Comparison of ENCODE assay signal across 13 cellular contexts in genomic region chr20:25220810-25221591, GRCh38. TPM values are rescaled to one million over a fixed set of nuclear protein-coding genes. Genes with fewer than 3 reads are reported as not detected.
DNase-seq lines count a peak whose midpoint lies in the region; ATAC-seq, FAIRE-seq and TF ChIP-seq lines count a peak whose summit lies in the region.
"Had no signal": no experiment of that assay in that cellular context is flagged by ENCODE, and none has a peak within 500 bp of the region (broad histone marks: within the 10 kb centered on the region; RNA-seq: fewer than 3 reads in every experiment).

No MANE protein-coding gene starts in this region.

- intact Hi-C loops in left ventricle myocardium inferior (cut with micrococcal nuclease) (no loop called here), testis (cut with DNase I; ENCODE audit: low total_unique reads) (no loop called here), vagina (cut with DNase I) (no loop called here)

- no peaks in the 10 kb centered on the region for H3K27me3 ChIP-seq in left ventricle myocardium inferior (ENCODE audit: low read depth)
- H3K27me3 ChIP-seq in testis = no peaks in the 10 kb centered on the region
- no peaks in the 10 kb centered on the region for H3K27me3 ChIP-seq in vagina
- H3K27me3 ChIP-seq: MG63, neural progenitor cell, spleen had no signal

- no peak for FAIRE-seq in RCC 7860 (lab: Jason Lieb, UNC)
- FAIRE-seq: GM18507, keratinocyte had no signal

- 66 to 72% methylated on average over 11 to 15 of the region's 15 CpGs for WGBS in testis, 2 donors

- H3K9me3 ChIP-seq in left ventricle myocardium inferior (replicated peaks) = no peaks in the 10 kb centered on the region
- H3K9me3 ChIP-seq in testis = no peaks in the 10 kb centered on the region
- no peaks in the 10 kb centered on the region for H3K9me3 ChIP-seq in vagina
- H3K9me3 ChIP-seq: MG63, spleen had no signal

- H3K36me3 ChIP-seq in left ventricle myocardium inferior = peaks cover 63% of the 10 kb centered on the region
- no peaks in the 10 kb centered on the region for H3K36me3 ChIP-seq in testis (ENCODE audit: low read depth, missing control alignments)
- peaks cover 0 to 30% of the 10 kb centered on the region in 2 donors for H3K36me3 ChIP-seq in vagina
- H3K36me3 ChIP-seq: MG63, neural progenitor cell had no signal

- H3K27ac ChIP-seq in left ventricle myocardium inferior (replicated peaks) (peak overlapping the region; percentile 90), testis (peak overlapping the region; percentile 65 to 84), vagina (no peak overlapping the region)
- H3K27ac ChIP-seq: neural progenitor cell, spleen had no signal

- H3K4me1 ChIP-seq in left ventricle myocardium inferior (peaks cover 94% of the 10 kb centered on the region), testis (peaks cover 40% of the 10 kb centered on the region), vagina (no peaks in the 10 kb centered on the region)

- H3K4me3 ChIP-seq in left ventricle myocardium inferior = no peak overlapping the region
- no peak overlapping the region for H3K4me3 ChIP-seq in testis
- H3K4me3 ChIP-seq in vagina = no peak overlapping the region
- H3K4me3 ChIP-seq: MG63, neural progenitor cell, spleen had no signal

- DNase-seq in NCI-H510A treated with DMSO at 0.1 percent for 48 hours (lab: John Stamatoyannopoulos, UW) (peak; percentile 28), NCI-H510A (lab: John Stamatoyannopoulos, UW) (no peak), RCC 7860 (ENCODE audit: low spot score) (peak; percentile 33), left ventricle myocardium inferior (peak; percentile 72), testis (no peak), ecto neural progenitor cell (ENCODE audit: low spot score) (no peak), vagina (ENCODE audit: extremely low spot score in 2 of 2) (no peak)
- DNase-seq: MG63, spleen had no signal

- TF ChIP-seq POLR2A in testis (IDR thresholded peaks at IDR 0.05) = no peak
- TF ChIP-seq POLR2A in vagina (IDR thresholded peaks at IDR 0.05) = no peak

- TF ChIP-seq CTCF in left ventricle myocardium inferior (IDR thresholded peaks at IDR 0.05; ENCODE audit: borderline replicate concordance) (no peak), testis (IDR thresholded peaks at IDR 0.05) (no peak), vagina (IDR thresholded peaks at IDR 0.05) (no peak)

- ATAC-seq in HG03571 (IDR thresholded peaks at IDR 0.05; ENCODE audit: unreplicated experiment) = no peak

RNA-seq across cellular contexts. Expression of gene ENTPD6, which starts 25.5 kb away (rescaled TPM):
- 106 TPM for total RNA-seq in left ventricle myocardium inferior
- 100 to 1,000 TPM; 157 to 204 TPM for total RNA-seq in testis
- polyA plus RNA-seq in testis (ENCODE audit: insufficient read depth, low read depth, low replicate concordance) = 80.7 TPM
- total RNA-seq in vagina = 51.3 TPM

RNA-seq across cellular contexts. Expression of gene PYGB, which starts 26.9 kb away (rescaled TPM):
- total RNA-seq in left ventricle myocardium inferior (218 TPM), testis (10 to 100 TPM; 91.5 TPM), vagina (117 TPM)
- 50.8 TPM for polyA plus RNA-seq in testis (ENCODE audit: insufficient read depth, low read depth, low replicate concordance)

Comparison
In these comparisons a context has a peak if more than half of its experiments do, and no peak if none do; other contexts are left out.
1. DNase-seq: peak in NCI-H510A treated with DMSO at 0.1 percent for 48 hours (single experiment), RCC 7860 (single experiment) and left ventricle myocardium inferior (single experiment); none in NCI-H510A (single experiment), testis (single experiment), ecto neural progenitor cell (single experiment) and vagina (0 of 2).